In the genomic region with DNA sequence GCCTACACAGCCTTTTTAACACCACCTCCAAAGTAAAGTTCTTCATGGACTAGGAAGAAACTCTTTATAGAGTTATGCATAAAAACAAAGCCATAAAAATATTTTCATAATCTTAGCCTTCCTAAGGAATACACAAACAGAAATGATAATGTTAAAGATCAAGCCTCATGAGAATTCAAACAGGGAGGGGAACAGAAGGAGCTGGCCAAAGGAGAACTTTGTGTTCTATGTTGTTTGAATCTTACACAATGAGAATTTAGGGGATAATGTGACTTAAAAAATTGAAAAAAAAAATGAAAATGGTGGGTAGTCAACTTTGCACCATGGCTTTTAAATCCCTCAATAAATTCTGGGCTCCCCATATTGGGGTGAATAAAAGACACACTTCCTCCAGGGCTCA, we compare ENCODE assay signal across 22 cellular contexts. TPM values are rescaled to one million over a fixed set of nuclear protein-coding genes. Genes with fewer than 3 reads are reported as not detected.
"Had no signal": no experiment of that assay in that cellular context is flagged by ENCODE, and none has a peak within 500 bp of the region (broad histone marks: within the 10 kb centered on the region; RNA-seq: fewer than 3 reads in every experiment).

No MANE protein-coding gene starts in this region.

- H3K9me3 ChIP-seq: ascending aorta, gastroesophageal sphincter, heart left ventricle, mucosa of descending colon, neutrophil, sigmoid colon, spleen had no signal

- H3K27me3 Mint-ChIP-seq: activated CD4-positive, alpha-beta T cell treated with anti-CD3 and anti-CD28 coated beads, Interleukin-2, amount 10 ng/mL, durations not matched to agents 7 days and 5 days; naive B cell; stimulated activated memory B cell treated with anti-CD40 and anti-IgM and Interleukin-4, amounts not matched to agents 10 μg/mL and 1 μg/mL and 100 μg/mL, for 72 hours had no signal

- H3K27ac ChIP-seq: ascending aorta, coronary artery, neutrophil, parathyroid adenoma, spleen had no signal

- H3K27ac Mint-ChIP-seq: activated CD4-positive, alpha-beta T cell treated with anti-CD3 and anti-CD28 coated beads, Interleukin-2, amount 10 ng/mL, durations not matched to agents 7 days and 5 days; activated T-helper 2 cell treated with anti-CD3 and anti-CD28 coated beads, Interferon-gamma antibody, Interleukin-2, Interleukin-4, amounts not matched to agents 10 μg/mL and 5 μg/mL and 100 μg/mL, durations not matched to agents 14 hours and 24 hours and 36 hours had no signal

- DNase-seq: activated CD4-positive, alpha-beta T cell treated with anti-CD3 and anti-CD28 coated beads, Interleukin-2, amount 10 ng/mL, durations not matched to agents 7 days and 5 days; activated CD8-positive, alpha-beta memory T cell treated with anti-CD3 and anti-CD28 coated beads for 24 hours; heart left ventricle; kidney glomerular epithelial cell; mesenchymal stem cell; mucosa of descending colon; naive B cell; stimulated activated CD4-positive, alpha-beta T cell treated with anti-CD3 and anti-CD28 coated beads, Interleukin-4, amount 100 ng/mL, for 4 hours had no signal

- H3K4me3 ChIP-seq: ascending aorta, coronary artery, gastroesophageal sphincter, heart left ventricle, mucosa of descending colon, sigmoid colon, spleen had no signal

- H3K27me3 ChIP-seq: ascending aorta, gastroesophageal sphincter, heart left ventricle, neutrophil, sigmoid colon, spleen had no signal

- H3K9me3 Mint-ChIP-seq: activated CD4-positive, alpha-beta T cell treated with anti-CD3 and anti-CD28 coated beads, Interleukin-2, amount 10 ng/mL, durations not matched to agents 7 days and 5 days; activated T-helper 2 cell treated with anti-CD3 and anti-CD28 coated beads, Interferon-gamma antibody, Interleukin-2, Interleukin-4, amounts not matched to agents 10 μg/mL and 5 μg/mL and 100 μg/mL, durations not matched to agents 14 hours and 24 hours and 36 hours; naive B cell; stimulated activated memory B cell treated with anti-CD40 and anti-IgM and Interleukin-4, amounts not matched to agents 10 μg/mL and 1 μg/mL and 100 μg/mL, for 72 hours had no signal

- ATAC-seq: activated CD4-positive, CD25-positive, alpha-beta regulatory T cell treated with anti-CD3 and anti-CD28 coated beads, Interleukin-2, amount 50 U/mL, for 24 hours; esophagus mucosa; gastroesophageal sphincter; heart left ventricle; mucosa of descending colon; stimulated activated memory B cell treated with anti-CD40 and anti-IgM and Interleukin-4, amounts not matched to agents 10 μg/mL and 1 μg/mL and 100 μg/mL, for 72 hours had no signal

- H3K4me3 Mint-ChIP-seq: activated CD4-positive, alpha-beta T cell treated with anti-CD3 and anti-CD28 coated beads, Interleukin-2, amount 10 ng/mL, durations not matched to agents 7 days and 5 days; stimulated activated memory B cell treated with anti-CD40 and anti-IgM and Interleukin-4, amounts not matched to agents 10 μg/mL and 1 μg/mL and 100 μg/mL, for 72 hours had no signal

RNA-seq across cellular contexts. Expression of a gene that starts 41.3 kb away (rescaled TPM):
- total RNA-seq: activated CD4-positive, alpha-beta T cell treated with anti-CD3 and anti-CD28 coated beads, Interleukin-2, amount 10 ng/mL, durations not matched to agents 7 days and 5 days; activated T-helper 2 cell treated with anti-CD3 and anti-CD28 coated beads, Interferon-gamma antibody, Interleukin-2, Interleukin-4, amounts not matched to agents 10 μg/mL and 5 μg/mL and 100 μg/mL, durations not matched to agents 14 hours and 24 hours and 36 hours; ascending aorta; esophagus mucosa; gastroesophageal sphincter; heart left ventricle; liver; mucosa of descending colon; sigmoid colon; spleen; T-helper 1 cell treated with Interleukin-12 subunit alpha and Interleukin-12 subunit beta and Interleukin-4 antibody, amounts not matched to agents 30 ng/mL and 1 ng/mL, for 36 hours; ureter had no signal
